ENCODE assay signal across 12 cellular contexts in genomic region chr1:160682983-160683886, GRCh38. TPM values are rescaled to one million over a fixed set of nuclear protein-coding genes. Genes with fewer than 3 reads are reported as not detected.
A peak's percentile ranks its signal among the peaks of the same experiment; 100 is the strongest.
DNase-seq lines count a peak whose midpoint lies in the region; ATAC-seq and TF ChIP-seq lines count a peak whose summit lies in the region.
"Had no signal": no experiment of that assay in that cellular context is flagged by ENCODE, and none has a peak within 500 bp of the region (broad histone marks: within the 10 kb centered on the region; RNA-seq: fewer than 3 reads in every experiment).

No MANE protein-coding gene starts in this region.

- no peak for DNase-seq in Right ventricle myocardium superior
- no peak for DNase-seq in left cardiac atrium
- peak; percentile 9 for DNase-seq in RPMI7951 (ENCODE audit: low read depth)
- peak; percentile 42 for DNase-seq in central memory CD4-positive, alpha-beta T cell
- no peak for DNase-seq in upper lobe of right lung
- DNase-seq in omental fat pad (ENCODE audit: low spot score), result no peak
- DNase-seq: activated CD8-positive, alpha-beta memory T cell treated with anti-CD3 and anti-CD28 coated beads, Interleukin-2, amount 50 U/mL, for 48 hours; C1 segment of cervical spinal cord; right cardiac atrium; SJCRH30 had no signal

- H3K36me3 ChIP-seq in upper lobe of right lung, result peaks cover 5% of the 10 kb centered on the region
- H3K36me3 ChIP-seq: SJCRH30 had no signal

- H3K27ac ChIP-seq in upper lobe of right lung, result no peak overlapping the region
- H3K27ac ChIP-seq: SJCRH30 had no signal

- H3K4me1 ChIP-seq in upper lobe of right lung, result peaks cover 12% of the 10 kb centered on the region
- H3K4me1 ChIP-seq: SJCRH30 had no signal

- H3K27me3 ChIP-seq in upper lobe of right lung, result no peaks in the 10 kb centered on the region
- H3K27me3 ChIP-seq: SJCRH30 had no signal

- ATAC-seq in Right ventricle myocardium superior (ENCODE audit: poor library complexity), result peak; percentile 18
- ATAC-seq in left cardiac atrium, result no peak
- peak; percentile 31 for ATAC-seq in upper lobe of right lung
- ATAC-seq in GM18511 (IDR thresholded peaks at IDR 0.05; ENCODE audit: unreplicated experiment), result no peak
- no peak for ATAC-seq in GM21526 (IDR thresholded peaks at IDR 0.05; ENCODE audit: low FRiP score, unreplicated experiment)
- no peak for ATAC-seq in omental fat pad (ENCODE audit: low FRiP score)

- H3K4me3 ChIP-seq in upper lobe of right lung, result no peak overlapping the region
- H3K4me3 ChIP-seq: SJCRH30 had no signal

- no peak for TF ChIP-seq CTCF in upper lobe of right lung (IDR thresholded peaks at IDR 0.05)
- no peak for TF ChIP-seq CTCF in omental fat pad (IDR thresholded peaks at IDR 0.05)

- intact Hi-C loops in Right ventricle myocardium superior (cut with DNase I), result no loop called here
- intact Hi-C loops in left cardiac atrium (cut with DNase I), result no loop called here
- intact Hi-C loops in upper lobe of right lung (cut with DNase I), result no loop called here

- H3K9me3 ChIP-seq in upper lobe of right lung, result no peaks in the 10 kb centered on the region
- H3K9me3 ChIP-seq: SJCRH30 had no signal

RNA-seq across cellular contexts. Expression of gene CD48, which starts 28.4 kb away (rescaled TPM):
- 0.91 TPM for total RNA-seq in Right ventricle myocardium superior
- 1 to 10 TPM; 1.9 to 5.5 TPM for total RNA-seq in left cardiac atrium
- not detected in 2 replicates for total RNA-seq in RPMI7951 (2014; rRNA removed; shearing (Covaris generic))
- total RNA-seq in upper lobe of right lung, result 21.5 TPM
- total RNA-seq in omental fat pad, result 10 to 100 TPM in 1 of 4 donors, 1 to 10 TPM in 3; 5.2 to 21.0 (median 8.0) TPM
- total RNA-seq: SJCRH30 had no signal

RNA-seq across cellular contexts. Expression of gene SLAMF1, which starts 36.4 kb away (rescaled TPM):
- 0.27 TPM for total RNA-seq in Right ventricle myocardium superior
- total RNA-seq in left cardiac atrium, result under 1 TPM; 0.91 to 0.94 TPM
- total RNA-seq in RPMI7951 (2014; rRNA removed; shearing (Covaris generic)), result 0.12 TPM in 1 of 2 replicates, not detected in the other
- 1.6 TPM for total RNA-seq in upper lobe of right lung
- 10 to 100 TPM in 1 of 4 donors, 1 to 10 TPM in 3; 1.5 to 18.0 (median 1.5) TPM for total RNA-seq in omental fat pad
- total RNA-seq: SJCRH30 had no signal

RNA-seq across cellular contexts. Expression of gene SLAMF7, which starts 55.8 kb away (rescaled TPM):
- total RNA-seq in Right ventricle myocardium superior (0.16 TPM), left cardiac atrium (1 to 10 TPM in 1 of 2 donors, under 1 TPM in 1; 0.68 to 1.9 TPM), upper lobe of right lung (9.2 TPM), omental fat pad (1 to 10 TPM; 1.1 to 3.2 (median 1.7) TPM)
- total RNA-seq in RPMI7951 (2014; rRNA removed; shearing (Covaris generic)), result not detected in 2 replicates
- total RNA-seq: SJCRH30 had no signal

Comparison
In these comparisons a context has a peak if more than half of its experiments do, and no peak if none do; other contexts are left out.
1. ATAC-seq: peak in Right ventricle myocardium superior (single experiment) and upper lobe of right lung (single experiment); none in left cardiac atrium (0 of 2), GM18511 (single experiment), GM21526 (single experiment) and omental fat pad (single experiment).
2. DNase-seq: peak in RPMI7951 (single experiment) and central memory CD4-positive, alpha-beta T cell (single experiment); none in Right ventricle myocardium superior (single experiment), left cardiac atrium (single experiment), upper lobe of right lung (single experiment) and omental fat pad (single experiment).